ENCODE assay signal across 10 cellular contexts in the genomic region with DNA sequence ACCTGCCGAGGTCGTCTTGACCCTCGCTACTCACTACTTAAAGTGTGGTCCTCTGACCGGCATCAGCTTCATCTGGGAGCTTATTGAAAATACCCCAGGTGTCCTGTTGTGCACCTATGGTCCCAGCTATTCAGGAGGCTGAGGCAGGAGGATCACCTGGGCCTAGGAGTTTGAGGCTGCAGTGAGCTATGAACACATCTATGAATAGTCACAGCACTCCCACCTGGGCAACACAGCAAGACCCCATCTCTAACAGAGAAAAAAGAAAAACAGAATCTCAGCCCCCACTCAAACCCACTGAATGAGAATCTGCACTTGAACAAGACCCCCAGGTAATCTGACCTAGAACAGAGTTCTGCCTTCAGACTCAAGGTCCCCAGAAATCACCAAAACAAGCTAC. TPM values are rescaled to one million over a fixed set of nuclear protein-coding genes. Genes with fewer than 3 reads are reported as not detected.
"Had no signal": no experiment of that assay in that cellular context is flagged by ENCODE, and none has a peak within 500 bp of the region (broad histone marks: within the 10 kb centered on the region; RNA-seq: fewer than 3 reads in every experiment).

No MANE protein-coding gene starts in this region.

- H3K9me3 Mint-ChIP-seq: GM23338, H9, HFFc6 had no signal

- H3K4me2 ChIP-seq: GM23338 had no signal

- H3K27ac Mint-ChIP-seq: GM23338, H9, HFFc6 had no signal

- H3K4me3 Mint-ChIP-seq: GM23338, H9, HFFc6 had no signal

- DNase-seq: H9, HCEC 1CT, HFFc6, IMR-90, Kasumi-1, KBM-7 had no signal

- H2AFZ ChIP-seq: GM23338 had no signal

- ATAC-seq: GM23338 had no signal

- FAIRE-seq: H1, H54 had no signal

- H3K4me3 ChIP-seq: GM23338 had no signal

RNA-seq across cellular contexts. Expression of gene OLIG1, which starts 8.7 kb away (rescaled TPM):
- total RNA-seq: HFFc6, HT1080, IMR-90 had no signal
- polyA plus RNA-seq: IMR-90 had no signal

RNA-seq across cellular contexts. Expression of gene OLIG2, which starts 35.5 kb away (rescaled TPM):
- total RNA-seq: H1, HFFc6, HT1080, IMR-90 had no signal
- polyA plus RNA-seq: IMR-90 had no signal
